ENCODE assay signal across 8 cellular contexts in genomic region chr4:7067147-7067522, GRCh38. TPM values are rescaled to one million over a fixed set of nuclear protein-coding genes. Genes with fewer than 3 reads are reported as not detected.
DNase-seq lines count a peak whose midpoint lies in the region; ATAC-seq lines count a peak whose summit lies in the region.

No MANE protein-coding gene starts in this region.

- intact Hi-C loops in left colon (cut with DNase I, micrococcal nuclease) = no loop called here

- H3K27ac Mint-ChIP-seq in activated naive CD4-positive, alpha-beta T cell treated with anti-CD3 and anti-CD28 coated beads, Interleukin-2, amount 50 U/mL, for 72 hours = peak overlapping the region; percentile 90 to 95

- peaks cover 21 to 41% of the 10 kb centered on the region in 2 donors for H3K36me3 Mint-ChIP-seq in activated naive CD4-positive, alpha-beta T cell treated with anti-CD3 and anti-CD28 coated beads, Interleukin-2, amount 50 U/mL, for 72 hours

- peak in 1 of 2 donors; percentile 44 for ATAC-seq in activated naive CD4-positive, alpha-beta T cell treated with anti-CD3 and anti-CD28 coated beads, Interleukin-2, amount 50 U/mL, for 72 hours
- ATAC-seq in left colon = peak; percentile 45

- peak overlapping the region; percentile 63 for H3K27ac ChIP-seq in substantia nigra (ENCODE audit: low read depth, low read length, poor library complexity, severe bottlenecking)

- no peaks in the 10 kb centered on the region for H3K9me3 Mint-ChIP-seq in activated naive CD4-positive, alpha-beta T cell treated with anti-CD3 and anti-CD28 coated beads, Interleukin-2, amount 50 U/mL, for 72 hours

- DNase-seq in SIG-M5 treated with dmso at 0.1 percent for 504 hours (lab: John Stamatoyannopoulos, UW; ENCODE audit: unreplicated experiment) = peak; percentile 24
- no peak for DNase-seq in SIG-M5 (lab: John Stamatoyannopoulos, UW)
- peak; percentile 31 for DNase-seq in HT-29 (ENCODE audit: low spot score)
- DNase-seq in activated naive CD4-positive, alpha-beta T cell treated with anti-CD3 and anti-CD28 coated beads, Interleukin-2, amount 50 U/mL, for 72 hours (ENCODE audit: low spot score in 2 of 2) = peak; percentile 33 to 73
- DNase-seq in left colon = no peak
- DNase-seq in substantia nigra (lab: John Stamatoyannopoulos, UW) = no peak
- DNase-seq in OCI-M1 (lab: John Stamatoyannopoulos, UW) = no peak
- no peak for DNase-seq in NCI-H2171 treated with DMSO at 0.1 percent for 48 hours (lab: John Stamatoyannopoulos, UW)

RNA-seq across cellular contexts. Expression of gene GRPEL1, which starts 0.7 kb away (rescaled TPM):
- total RNA-seq in HT-29 (2014; rRNA removed; shearing (Covaris generic)) = 52.9 and 61.9 TPM in 2 replicates
- 10 to 100 TPM; 60.7 to 81.9 TPM for total RNA-seq in activated naive CD4-positive, alpha-beta T cell treated with anti-CD3 and anti-CD28 coated beads, Interleukin-2, amount 50 U/mL, for 72 hours
- total RNA-seq in left colon = 10 to 100 TPM; 29.5 to 36.0 TPM

RNA-seq across cellular contexts. Expression of gene TADA2B, which starts 24.0 kb away (rescaled TPM):
- 13.1 and 14.2 TPM in 2 replicates for total RNA-seq in HT-29 (2014; rRNA removed; shearing (Covaris generic))
- total RNA-seq in activated naive CD4-positive, alpha-beta T cell treated with anti-CD3 and anti-CD28 coated beads, Interleukin-2, amount 50 U/mL, for 72 hours = 10 to 100 TPM; 11.8 to 12.7 TPM
- 10 to 100 TPM; 30.0 to 34.6 TPM for total RNA-seq in left colon

Comparison
In these comparisons a context has a peak if more than half of its experiments do, and no peak if none do; other contexts are left out.
1. DNase-seq: peak in SIG-M5 treated with dmso at 0.1 percent for 504 hours (single experiment), HT-29 (single experiment) and activated naive CD4-positive, alpha-beta T cell treated with anti-CD3 and anti-CD28 coated beads, Interleukin-2, amount 50 U/mL, for 72 hours (2 of 2); none in SIG-M5 (single experiment), left colon (0 of 2), substantia nigra (0 of 49), OCI-M1 (single experiment) and NCI-H2171 treated with DMSO at 0.1 percent for 48 hours (single experiment).